ENCODE assay signal across 14 cellular contexts in the genomic region with DNA sequence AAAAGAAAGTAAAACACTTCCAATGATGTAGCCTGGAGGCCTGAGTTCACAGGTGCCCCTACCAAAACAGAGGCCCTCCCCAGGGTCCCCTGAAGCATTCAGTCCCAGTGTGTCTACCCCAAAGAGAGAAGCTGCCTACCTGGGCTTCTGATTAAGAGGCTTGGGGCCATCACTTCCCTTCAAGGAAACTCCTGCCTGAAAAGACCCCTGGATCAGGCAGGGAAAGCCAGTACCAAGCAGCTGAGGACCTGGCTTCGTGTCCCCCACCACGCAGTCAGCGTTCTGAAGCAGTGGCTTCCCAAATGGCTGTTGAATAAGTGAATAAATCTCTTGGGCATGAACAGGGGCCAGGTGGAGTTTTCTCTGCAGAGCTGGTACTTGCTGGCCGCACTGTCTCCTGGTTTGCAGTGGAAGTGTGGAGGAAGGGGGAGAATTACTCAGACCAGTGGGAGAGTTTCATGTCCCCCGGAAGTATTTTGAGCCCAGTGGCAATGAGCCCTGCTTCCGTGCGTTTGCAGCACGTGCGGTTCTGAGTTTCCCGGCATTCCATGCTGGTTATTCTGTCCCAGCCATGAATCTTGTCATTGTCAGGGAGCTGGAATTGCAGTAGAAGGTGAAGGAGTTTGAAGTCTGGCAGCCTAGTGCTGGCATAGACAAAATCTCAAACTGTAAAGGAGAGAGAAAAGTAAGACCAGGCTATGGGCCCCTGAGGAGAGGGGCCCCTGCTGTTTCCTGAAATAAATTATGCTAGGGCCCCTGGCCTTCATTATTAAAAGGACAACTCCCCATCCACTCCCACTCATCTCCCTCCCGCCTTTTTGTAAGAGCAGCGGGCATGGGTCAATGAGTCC. TPM values are rescaled to one million over a fixed set of nuclear protein-coding genes. Genes with fewer than 3 reads are reported as not detected.
A peak's percentile ranks its signal among the peaks of the same experiment; 100 is the strongest.
DNase-seq lines count a peak whose midpoint lies in the region; ATAC-seq and TF ChIP-seq lines count a peak whose summit lies in the region.
"Had no signal": no experiment of that assay in that cellular context is flagged by ENCODE, and none has a peak within 500 bp of the region (broad histone marks: within the 10 kb centered on the region; RNA-seq: fewer than 3 reads in every experiment).

No MANE protein-coding gene starts in this region.

- H3K36me3 Mint-ChIP-seq in H9 (ENCODE audit: insufficient read depth in 1 of 3, low read depth in 3 of 3) (no peaks in the 10 kb centered on the region), neural crest cell (ENCODE audit: low read depth) (no peaks in the 10 kb centered on the region)

- no peak overlapping the region for H2BK15ac ChIP-seq in H9 (ENCODE audit: low read depth, low read length)

- H3K9ac ChIP-seq in BLaER1 (no peak overlapping the region), H9 (ENCODE audit: extremely low read depth, insufficient read length, low read length) (no peak overlapping the region), colonic mucosa (ENCODE audit: low read depth in 2 of 2, low read length in 2 of 2) (no peak overlapping the region)

- H3K79me2 ChIP-seq in H9 (ENCODE audit: insufficient read depth, low read length) (no peaks in the 10 kb centered on the region), osteoblast (ENCODE audit: insufficient read depth, low read length) (no peaks in the 10 kb centered on the region)

- no peak overlapping the region for H3K14ac ChIP-seq in H9 (ENCODE audit: insufficient read depth, low read length)

- no peak overlapping the region for H3K4ac ChIP-seq in H9 (ENCODE audit: low read depth, low read length)

- H3K4me3 Mint-ChIP-seq in H9 (no peak overlapping the region), neural crest cell (no peak overlapping the region)
- H3K4me3 Mint-ChIP-seq: activated T-helper 17 cell treated with anti-CD3 and anti-CD28 coated beads, Interleukin-2, amount 50 U/mL, for 72 hours had no signal

- H3K36me3 ChIP-seq in BLaER1, result no peaks in the 10 kb centered on the region
- H3K36me3 ChIP-seq in colonic mucosa, result no peaks in the 10 kb centered on the region
- H3K36me3 ChIP-seq in osteoblast (ENCODE audit: insufficient read depth, low read length), result no peaks in the 10 kb centered on the region
- H3K36me3 ChIP-seq: heart right ventricle, sigmoid colon had no signal

- no peak overlapping the region for H2BK5ac ChIP-seq in H9 (ENCODE audit: insufficient read length, low read length)

- DNase-seq in H9 (no peak), colonic mucosa (no peak), neural crest cell (ENCODE audit: low read depth, low spot score) (no peak), NCI-H1092 treated with DMSO at 0.1 percent for 48 hours (lab: John Stamatoyannopoulos, UW) (no peak), occipital lobe (lab: John Stamatoyannopoulos, UW) (no peak), osteoblast (ENCODE audit: insufficient read length, low spot score, missing footprints) (no peak)
- DNase-seq: GDM1, NCI-H1436 treated with DMSO at 0.1 percent for 48 hours, SHP77, sigmoid colon had no signal

- no peak overlapping the region for H2AK5ac ChIP-seq in H9 (ENCODE audit: insufficient read length, low read length)

- ATAC-seq in GM21786 (IDR thresholded peaks at IDR 0.05; ENCODE audit: unreplicated experiment), result no peak

- peak overlapping the region; percentile 40 for H3K18ac ChIP-seq in H9 (ENCODE audit: insufficient read length, low read depth, low read length)

- H3K4me1 Mint-ChIP-seq in H9 (peaks cover 4 to 19% of the 10 kb centered on the region in 2 experiments), neural crest cell (peaks cover 14% of the 10 kb centered on the region)

- H3K79me1 ChIP-seq in H9 (ENCODE audit: insufficient read depth, low read depth, low read length, poor library complexity, severe bottlenecking), result no peaks in the 10 kb centered on the region

- peak overlapping the region; percentile 78 for H3K4me2 ChIP-seq in BLaER1
- no peak overlapping the region for H3K4me2 ChIP-seq in H9 (ENCODE audit: insufficient read depth, insufficient read length, low read length)
- H3K4me2 ChIP-seq in osteoblast (ENCODE audit: insufficient read depth, low read length), result no peak overlapping the region

- H3K27me3 Mint-ChIP-seq in H9 (ENCODE audit: low read depth) (peaks cover 2% of the 10 kb centered on the region; the same call in 1 of the 2 replicates), neural crest cell (ENCODE audit: low read depth) (no peaks in the 10 kb centered on the region)
- H3K27me3 Mint-ChIP-seq: activated T-helper 17 cell treated with anti-CD3 and anti-CD28 coated beads, Interleukin-2, amount 50 U/mL, for 72 hours had no signal

- H3K9me3 Mint-ChIP-seq in H9 (no peaks in the 10 kb centered on the region; a peak in 1 of 5 replicates), neural crest cell (no peaks in the 10 kb centered on the region)
- H3K9me3 Mint-ChIP-seq: activated T-helper 17 cell treated with anti-CD3 and anti-CD28 coated beads, Interleukin-2, amount 50 U/mL, for 72 hours had no signal

- H3K56ac ChIP-seq in H9 (ENCODE audit: insufficient read length, low read depth, low read length), result no peak overlapping the region

- H3K27ac ChIP-seq in BLaER1, result no peak overlapping the region
- H3K27ac ChIP-seq in H9 (ENCODE audit: insufficient read length, low read depth, low read length), result no peak overlapping the region
- no peak overlapping the region for H3K27ac ChIP-seq in colonic mucosa
- H3K27ac ChIP-seq in osteoblast (ENCODE audit: low read depth, low read length), result no peak overlapping the region
- H3K27ac ChIP-seq: heart right ventricle, sigmoid colon had no signal

- TF ChIP-seq CTCF in H9 (conservative IDR thresholded peaks at IDR 0.05) (no peak), colonic mucosa (IDR thresholded peaks at IDR 0.05) (peak; percentile 8), neural crest cell (conservative IDR thresholded peaks at IDR 0.05) (peak; percentile 5), osteoblast (IDR thresholded peaks at IDR 0.05; ENCODE audit: extremely low read depth, low read depth, low read length) (no peak)

- no peak overlapping the region for H4K5ac ChIP-seq in H9 (ENCODE audit: insufficient read length, low read depth, low read length)

- H3K4me1 ChIP-seq in BLaER1, result peaks cover 45% of the 10 kb centered on the region
- no peaks in the 10 kb centered on the region; the same call in 1 of the 2 replicates for H3K4me1 ChIP-seq in H9 (ENCODE audit: insufficient read depth, low read length)
- H3K4me1 ChIP-seq in colonic mucosa, result no peaks in the 10 kb centered on the region
- no peaks in the 10 kb centered on the region for H3K4me1 ChIP-seq in osteoblast (ENCODE audit: insufficient read depth, low read length)
- H3K4me1 ChIP-seq: sigmoid colon had no signal

- H3K9me3 ChIP-seq in BLaER1, result no peaks in the 10 kb centered on the region
- H3K9me3 ChIP-seq in H9 (ENCODE audit: control insufficient read depth, low read depth, low read length), result no peaks in the 10 kb centered on the region
- no peaks in the 10 kb centered on the region for H3K9me3 ChIP-seq in colonic mucosa
- H3K9me3 ChIP-seq in osteoblast (ENCODE audit: low read depth, low read length), result no peaks in the 10 kb centered on the region
- H3K9me3 ChIP-seq: heart right ventricle, sigmoid colon had no signal

- no peak overlapping the region for H2AFZ ChIP-seq in H9 (ENCODE audit: low read length)
- no peak overlapping the region for H2AFZ ChIP-seq in osteoblast (ENCODE audit: low read length)

- H2BK20ac ChIP-seq in H9 (ENCODE audit: low read depth, low read length, poor library complexity, severe bottlenecking), result no peak overlapping the region

- H3K4me3 ChIP-seq in BLaER1, result no peak overlapping the region
- no peak overlapping the region for H3K4me3 ChIP-seq in colonic mucosa
- no peak overlapping the region for H3K4me3 ChIP-seq in osteoblast (ENCODE audit: insufficient read depth, low read length)
- H3K4me3 ChIP-seq: heart right ventricle, sigmoid colon had no signal

- no peak overlapping the region for H2BK12ac ChIP-seq in H9 (ENCODE audit: insufficient read length, low read depth, low read length)

- no CpG with 5 or more reads among the region's 12 CpGs for WGBS in H9 (ENCODE audit: extremely low coverage, insufficient read length, low lambda C conversion rate)

- intact Hi-C loops in colonic mucosa (cut with DNase I), result no loop called here

- H4K20me1 ChIP-seq in BLaER1 (no peaks in the 10 kb centered on the region), H9 (ENCODE audit: control insufficient read depth, insufficient read depth, insufficient read length) (no peaks in the 10 kb centered on the region), osteoblast (ENCODE audit: insufficient read depth, low read length) (no peaks in the 10 kb centered on the region)

- H2BK120ac ChIP-seq in H9 (ENCODE audit: low read depth, low read length, poor library complexity, severe bottlenecking), result no peak overlapping the region

- no peak overlapping the region for H4K91ac ChIP-seq in H9 (ENCODE audit: insufficient read length, low read depth, low read length)

- H4K8ac ChIP-seq in H9 (replicated peaks; ENCODE audit: insufficient read length, low read depth, low read length), result no peak overlapping the region

- no peaks in the 10 kb centered on the region for H3K23me2 ChIP-seq in H9 (ENCODE audit: insufficient read length, low read depth, low read length, poor library complexity, severe bottlenecking)

- H3K27ac Mint-ChIP-seq in H9 (0 out of 7 replicates have a peak overlapping the region, but pooled peaks of 1 of the 3 experiments have one; percentile 27), neural crest cell (ENCODE audit: unreplicated experiment) (no peak overlapping the region)

- no peak overlapping the region for H3K23ac ChIP-seq in H9 (ENCODE audit: insufficient read length, low read depth, low read length)

- H3K27me3 ChIP-seq in BLaER1 (no peaks in the 10 kb centered on the region), H9 (ENCODE audit: insufficient read depth, low read length) (no peaks in the 10 kb centered on the region), colonic mucosa (no peaks in the 10 kb centered on the region), osteoblast (ENCODE audit: insufficient read depth, low read length) (no peaks in the 10 kb centered on the region)
- H3K27me3 ChIP-seq: heart right ventricle, sigmoid colon had no signal

- H3T11ph ChIP-seq in H9 (ENCODE audit: low read length), result no peak overlapping the region

RNA-seq across cellular contexts. Expression of a gene that starts 27.0 kb away (rescaled TPM):
- total RNA-seq in H9 (2021), result 55.7 and 57.6 TPM in 2 replicates
- 10 to 100 TPM; 12.0 to 46.3 TPM for total RNA-seq in colonic mucosa
- total RNA-seq in neural crest cell, result 39.6 and 41.9 TPM in 2 replicates
- total RNA-seq in occipital lobe, result 4.1 TPM
- 1.4 and 1.8 TPM in 2 replicates for total RNA-seq in osteoblast

Comparison
In these comparisons a context has a peak if more than half of its experiments do, and no peak if none do; other contexts are left out.
1. CTCF ChIP-seq: peak in colonic mucosa (single experiment) and neural crest cell (single experiment); none in H9 (single experiment) and osteoblast (single experiment).